Comparison of ENCODE assay signal across 12 cellular contexts in the genomic region with DNA sequence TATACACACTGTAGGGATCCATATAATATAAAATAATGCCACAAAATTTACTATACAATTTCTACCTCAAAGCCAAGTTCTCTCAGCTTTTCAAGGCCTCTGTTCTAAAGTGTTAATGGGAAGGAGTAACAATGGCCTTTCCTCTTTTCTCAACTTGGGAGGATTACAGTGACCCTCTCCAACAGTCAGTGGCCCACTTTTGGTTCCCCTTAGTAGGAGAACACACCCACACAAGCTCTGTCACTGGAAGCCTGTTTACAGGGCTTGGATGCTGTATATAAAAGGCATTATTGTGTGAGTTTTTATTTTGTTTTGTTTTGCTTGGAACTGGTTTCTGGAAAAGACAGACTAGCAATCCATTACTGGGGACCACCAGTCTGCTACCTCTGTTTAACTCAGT. TPM values are rescaled to one million over a fixed set of nuclear protein-coding genes. Genes with fewer than 3 reads are reported as not detected.
DNase-seq lines count a peak whose midpoint lies in the region; ATAC-seq and TF ChIP-seq lines count a peak whose summit lies in the region.
"Had no signal": no experiment of that assay in that cellular context is flagged by ENCODE, and none has a peak within 500 bp of the region (broad histone marks: within the 10 kb centered on the region; RNA-seq: fewer than 3 reads in every experiment).

No MANE protein-coding gene starts in this region.

- H3K27me3 Mint-ChIP-seq in activated B cell treated with CpG ODN at 0.5 μM for 24 hours: no peaks in the 10 kb centered on the region
- no peaks in the 10 kb centered on the region for H3K27me3 Mint-ChIP-seq in naive thymus-derived CD4-positive, alpha-beta T cell

- H3K36me3 ChIP-seq in BLaER1: no peaks in the 10 kb centered on the region
- H3K36me3 ChIP-seq in naive thymus-derived CD4-positive, alpha-beta T cell (ENCODE audit: control insufficient read depth in 2 of 3, insufficient read depth in 3 of 3, low read length in 3 of 3): no peaks in the 10 kb centered on the region

- no peaks in the 10 kb centered on the region for H3K9me3 ChIP-seq in BLaER1
- H3K9me3 ChIP-seq in naive thymus-derived CD4-positive, alpha-beta T cell (ENCODE audit: control insufficient read depth in 2 of 3, low read length in 3 of 3): no peaks in the 10 kb centered on the region

- intact Hi-C loops in activated B cell treated with CpG ODN at 0.5 μM for 24 hours (cut with micrococcal nuclease): loop anchor here (1.0 kb wide), 1 partner anchor 12 kb away; no protein-coding TSS in a partner anchor
- intact Hi-C loops in naive thymus-derived CD4-positive, alpha-beta T cell (cut with micrococcal nuclease): loop anchor here (1.0 to 10.0 kb wide), 7 partner anchors 11 to 1974 kb away; a partner anchor contains a TSS

- H3K27me3 ChIP-seq in BLaER1: peaks cover 69% of the 10 kb centered on the region
- H3K27me3 ChIP-seq in naive thymus-derived CD4-positive, alpha-beta T cell (ENCODE audit: control insufficient read depth in 2 of 2, insufficient read depth in 2 of 2, low read length in 2 of 2): no peaks in the 10 kb centered on the region

- peak; percentile 17 for ATAC-seq in activated B cell treated with CpG ODN at 0.5 μM for 24 hours (ENCODE audit: low read depth)
- peak; percentile 21 for ATAC-seq in naive thymus-derived CD4-positive, alpha-beta T cell
- no peak for ATAC-seq in HG03108 (IDR thresholded peaks at IDR 0.05; ENCODE audit: unreplicated experiment)
- no peak for ATAC-seq in GM18517 (IDR thresholded peaks at IDR 0.05; ENCODE audit: unreplicated experiment)

- peak overlapping the region; percentile 79 for H3K27ac ChIP-seq in BLaER1
- peak overlapping the region; percentile 80 for H3K27ac ChIP-seq in naive thymus-derived CD4-positive, alpha-beta T cell (ENCODE audit: low read depth, low read length)

- DNase-seq in GM12865 (ENCODE audit: low read depth): no peak
- no peak for DNase-seq in activated B cell treated with CpG ODN at 0.5 μM for 24 hours
- no peak for DNase-seq in naive thymus-derived CD4-positive, alpha-beta T cell
- no peak for DNase-seq in dedifferentiated amniotic fluid mesenchymal stem cell (ENCODE audit: extremely low spot score)
- no peak for DNase-seq in cortex of kidney (lab: John Stamatoyannopoulos, UW)
- DNase-seq: caudate nucleus, glutamatergic neuron, GOT3, NCI-H2081 had no signal

- peaks cover 1% of the 10 kb centered on the region for H3K36me3 Mint-ChIP-seq in activated B cell treated with CpG ODN at 0.5 μM for 24 hours (ENCODE audit: low read depth)
- H3K36me3 Mint-ChIP-seq in naive thymus-derived CD4-positive, alpha-beta T cell: peaks cover 0 to 44% (median 7%) of the 10 kb centered on the region in 5 donors

- H3K27ac Mint-ChIP-seq in activated B cell treated with CpG ODN at 0.5 μM for 24 hours: peak overlapping the region; percentile 92
- H3K27ac Mint-ChIP-seq in naive thymus-derived CD4-positive, alpha-beta T cell: peak overlapping the region in 8 of 9 donors; percentile 84 to 97 (median 96)

- no peaks in the 10 kb centered on the region for H4K20me1 ChIP-seq in BLaER1

- CTCF ChIA-PET in activated B cell treated with CpG ODN at 0.5 μM for 24 hours (lab: Charles Lee): interaction anchor here (1.3 kb wide), 1 partner anchor 68 kb away, joined by 6 read pairs; no protein-coding TSS in a partner anchor
- CTCF ChIA-PET in naive thymus-derived CD4-positive, alpha-beta T cell (lab: Charles Lee): no interaction called here

- H3K9me3 Mint-ChIP-seq in activated B cell treated with CpG ODN at 0.5 μM for 24 hours: no peaks in the 10 kb centered on the region
- peaks cover 0 to 2% (median 0%) of the 10 kb centered on the region in 11 donors for H3K9me3 Mint-ChIP-seq in naive thymus-derived CD4-positive, alpha-beta T cell

- peak overlapping the region; percentile 68 for H3K4me2 ChIP-seq in BLaER1

- peaks cover 18% of the 10 kb centered on the region for H3K4me1 ChIP-seq in BLaER1
- H3K4me1 ChIP-seq in naive thymus-derived CD4-positive, alpha-beta T cell (ENCODE audit: control insufficient read depth in 2 of 2, insufficient read depth in 2 of 2, low read length in 2 of 2): peaks cover 7 to 21% of the 10 kb centered on the region in 2 donors

- H3K4me3 ChIP-seq in BLaER1 (peak overlapping the region; percentile 59), GM12865 (ENCODE audit: low read depth, low read length) (peak overlapping the region; percentile 71)
- H3K4me3 ChIP-seq in naive thymus-derived CD4-positive, alpha-beta T cell (ENCODE audit: low read length): peak overlapping the region; percentile 77

- TF ChIP-seq CTCF in GM12865 (IDR thresholded peaks at IDR 0.05; ENCODE audit: insufficient read depth, low read depth, low read length, missing control alignments) (no peak), activated B cell treated with CpG ODN at 0.5 μM for 24 hours (IDR thresholded peaks at IDR 0.05) (no peak)

- H3K4me1 Mint-ChIP-seq in activated B cell treated with CpG ODN at 0.5 μM for 24 hours: peaks cover 62% of the 10 kb centered on the region
- H3K4me1 Mint-ChIP-seq in naive thymus-derived CD4-positive, alpha-beta T cell: peaks cover 37 to 77% (median 68%) of the 10 kb centered on the region in 7 donors

- peak overlapping the region; percentile 90 for H3K4me3 Mint-ChIP-seq in activated B cell treated with CpG ODN at 0.5 μM for 24 hours
- peak overlapping the region; percentile 85 to 96 (median 93) for H3K4me3 Mint-ChIP-seq in naive thymus-derived CD4-positive, alpha-beta T cell

- H3K9ac ChIP-seq in BLaER1: peak overlapping the region; percentile 69; the same call in 1 of the 2 replicates

- POLR2A ChIA-PET in activated B cell treated with CpG ODN at 0.5 μM for 24 hours (lab: Charles Lee): interaction anchor here (0.6 to 4.5 kb wide), 6 partner anchors 11 to 101 kb away, joined by 3 to 53 read pairs (median 12); a partner anchor contains a TSS
- POLR2A ChIA-PET in naive thymus-derived CD4-positive, alpha-beta T cell (lab: Charles Lee): interaction anchor here (0.7 to 5.0 kb wide), 8 partner anchors 10 to 121 kb away, joined by 3 to 46 read pairs (median 5); a partner anchor contains a TSS

RNA-seq across cellular contexts. Expression of a gene that starts 1.8 kb away (rescaled TPM):
- total RNA-seq in activated B cell treated with CpG ODN at 0.5 μM for 24 hours: 32.4 and 33.0 TPM in 2 replicates
- total RNA-seq in naive thymus-derived CD4-positive, alpha-beta T cell: 100 to 1,000 TPM in 1 of 5 experiments, 10 to 100 TPM in 4; 66.1 to 102 (median 81.5) TPM
- polyA plus RNA-seq in naive thymus-derived CD4-positive, alpha-beta T cell: 10 to 100 TPM; 88.2 to 99.0 TPM

Comparison
In these comparisons a context has a peak if more than half of its experiments do, and no peak if none do; other contexts are left out.
1. ATAC-seq: peak in activated B cell treated with CpG ODN at 0.5 μM for 24 hours (single experiment) and naive thymus-derived CD4-positive, alpha-beta T cell (single experiment); none in HG03108 (single experiment) and GM18517 (single experiment).
2. Peak in every context shown above with its lines, with median percentiles within 50 percentile points of each other: H3K4me3 ChIP-seq.